In genomic region chr17:79363552-79364275, GRCh38 we compare ENCODE assay signal across 15 cellular contexts.
DNase-seq lines count a peak whose midpoint lies in the region; ATAC-seq and TF ChIP-seq lines count a peak whose summit lies in the region.
"Had no signal": no experiment of that assay in that cellular context is flagged by ENCODE, and none has a peak within 500 bp of the region (broad histone marks: within the 10 kb centered on the region; RNA-seq: fewer than 3 reads in every experiment).

No MANE protein-coding gene starts in this region.

- no peaks in the 10 kb centered on the region for H3K36me3 Mint-ChIP-seq in activated naive CD4-positive, alpha-beta T cell treated with anti-CD3 and anti-CD28 coated beads, Interleukin-2, amount 50 U/mL, for 24 hours
- H3K36me3 Mint-ChIP-seq in stimulated activated naive B cell treated with anti-CD40 and anti-IgM and Interleukin-4, amounts not matched to agents 10 μg/mL and 1 μg/mL and 100 μg/mL, for 72 hours, result no peaks in the 10 kb centered on the region
- H3K36me3 Mint-ChIP-seq: CD8-positive, alpha-beta T cell had no signal

- peak overlapping the region; percentile 17 for H3K27ac Mint-ChIP-seq in activated naive CD4-positive, alpha-beta T cell treated with anti-CD3 and anti-CD28 coated beads, Interleukin-2, amount 50 U/mL, for 24 hours
- H3K27ac Mint-ChIP-seq in stimulated activated naive B cell treated with anti-CD40 and anti-IgM and Interleukin-4, amounts not matched to agents 10 μg/mL and 1 μg/mL and 100 μg/mL, for 72 hours, result peak overlapping the region; percentile 20
- H3K27ac Mint-ChIP-seq: CD8-positive, alpha-beta T cell had no signal

- no peaks in the 10 kb centered on the region for H3K4me1 Mint-ChIP-seq in activated naive CD4-positive, alpha-beta T cell treated with anti-CD3 and anti-CD28 coated beads, Interleukin-2, amount 50 U/mL, for 24 hours
- peaks cover 0 to 2% of the 10 kb centered on the region in 2 donors for H3K4me1 Mint-ChIP-seq in stimulated activated naive B cell treated with anti-CD40 and anti-IgM and Interleukin-4, amounts not matched to agents 10 μg/mL and 1 μg/mL and 100 μg/mL, for 72 hours

- H3K36me3 ChIP-seq in lower lobe of right lung (no peaks in the 10 kb centered on the region), vagina (no peaks in the 10 kb centered on the region)
- H3K36me3 ChIP-seq: HAP-1 had no signal

- H3K27me3 Mint-ChIP-seq in activated naive CD4-positive, alpha-beta T cell treated with anti-CD3 and anti-CD28 coated beads, Interleukin-2, amount 50 U/mL, for 24 hours, result peaks cover 10% of the 10 kb centered on the region
- H3K27me3 Mint-ChIP-seq in stimulated activated naive B cell treated with anti-CD40 and anti-IgM and Interleukin-4, amounts not matched to agents 10 μg/mL and 1 μg/mL and 100 μg/mL, for 72 hours, result peaks cover 40 to 80% of the 10 kb centered on the region in 2 donors

- no peak for TF ChIP-seq POLR2A in vagina (IDR thresholded peaks at IDR 0.05)

- TF ChIP-seq CTCF in lower lobe of right lung (IDR thresholded peaks at IDR 0.05) (no peak), vagina (IDR thresholded peaks at IDR 0.05) (no peak)

- H3K9me3 ChIP-seq in lower lobe of right lung (no peaks in the 10 kb centered on the region), vagina (no peaks in the 10 kb centered on the region)
- H3K9me3 ChIP-seq: A549, HAP-1 had no signal

- intact Hi-C loops in lower lobe of right lung (cut with DNase I) (no loop called here), vagina (cut with DNase I) (no loop called here)

- ATAC-seq in lower lobe of right lung, result no peak
- no peak for ATAC-seq in stimulated activated naive B cell treated with anti-CD40 and anti-IgM and Interleukin-4, amounts not matched to agents 10 μg/mL and 1 μg/mL and 100 μg/mL, for 72 hours (replicated peaks)
- ATAC-seq in HG02610 (IDR thresholded peaks at IDR 0.05; ENCODE audit: unreplicated experiment), result no peak
- ATAC-seq: A549; CD8-positive, alpha-beta T cell had no signal

- H3K9me3 Mint-ChIP-seq in activated naive CD4-positive, alpha-beta T cell treated with anti-CD3 and anti-CD28 coated beads, Interleukin-2, amount 50 U/mL, for 24 hours, result no peaks in the 10 kb centered on the region
- no peaks in the 10 kb centered on the region for H3K9me3 Mint-ChIP-seq in stimulated activated naive B cell treated with anti-CD40 and anti-IgM and Interleukin-4, amounts not matched to agents 10 μg/mL and 1 μg/mL and 100 μg/mL, for 72 hours
- H3K9me3 Mint-ChIP-seq: CD8-positive, alpha-beta T cell had no signal

- H3K27me3 ChIP-seq in lower lobe of right lung (ENCODE audit: low read depth) (peaks cover 51% of the 10 kb centered on the region), vagina (no peaks in the 10 kb centered on the region)

- in situ Hi-C loops in G401 (cut with HindIII; ENCODE audit: low sequenced_read_pairs), result no loop called here

- H3K4me1 ChIP-seq in lower lobe of right lung, result no peaks in the 10 kb centered on the region
- no peaks in the 10 kb centered on the region for H3K4me1 ChIP-seq in vagina
- H3K4me1 ChIP-seq: HAP-1 had no signal

- no peak for DNase-seq in activated naive CD4-positive, alpha-beta T cell (lab: John Stamatoyannopoulos, UW)
- peak; percentile 58 for DNase-seq in G401 (ENCODE audit: low spot score)
- peak; percentile 25 for DNase-seq in lower lobe of right lung
- no peak for DNase-seq in stimulated activated naive B cell treated with anti-CD40 and anti-IgM and Interleukin-4, amounts not matched to agents 10 μg/mL and 1 μg/mL and 100 μg/mL, for 72 hours
- DNase-seq in vagina (ENCODE audit: extremely low spot score in 2 of 2), result no peak
- DNase-seq: AML-193; Calu3; CD8-positive, alpha-beta T cell; DMS79 treated with DMSO at 0.1 percent for 48 hours; GM23248 had no signal

- H3K4me3 ChIP-seq in lower lobe of right lung (no peak overlapping the region), vagina (no peak overlapping the region)
- H3K4me3 ChIP-seq: A549, GM23248, HAP-1 had no signal

- no peak overlapping the region for H3K27ac ChIP-seq in lower lobe of right lung
- H3K27ac ChIP-seq in vagina, result no peak overlapping the region
- H3K27ac ChIP-seq: 22Rv1, A549, GM23248 had no signal

- H3K4me3 Mint-ChIP-seq in activated naive CD4-positive, alpha-beta T cell treated with anti-CD3 and anti-CD28 coated beads, Interleukin-2, amount 50 U/mL, for 24 hours, result no peak overlapping the region
- no peak overlapping the region for H3K4me3 Mint-ChIP-seq in stimulated activated naive B cell treated with anti-CD40 and anti-IgM and Interleukin-4, amounts not matched to agents 10 μg/mL and 1 μg/mL and 100 μg/mL, for 72 hours
- H3K4me3 Mint-ChIP-seq: CD8-positive, alpha-beta T cell had no signal

Comparison
In these comparisons a context has a peak if more than half of its experiments do, and no peak if none do; other contexts are left out.
1. DNase-seq: peak in G401 (single experiment) and lower lobe of right lung (single experiment); none in activated naive CD4-positive, alpha-beta T cell (0 of 4), stimulated activated naive B cell treated with anti-CD40 and anti-IgM and Interleukin-4, amounts not matched to agents 10 μg/mL and 1 μg/mL and 100 μg/mL, for 72 hours (single experiment) and vagina (0 of 2).